In the genomic region with DNA sequence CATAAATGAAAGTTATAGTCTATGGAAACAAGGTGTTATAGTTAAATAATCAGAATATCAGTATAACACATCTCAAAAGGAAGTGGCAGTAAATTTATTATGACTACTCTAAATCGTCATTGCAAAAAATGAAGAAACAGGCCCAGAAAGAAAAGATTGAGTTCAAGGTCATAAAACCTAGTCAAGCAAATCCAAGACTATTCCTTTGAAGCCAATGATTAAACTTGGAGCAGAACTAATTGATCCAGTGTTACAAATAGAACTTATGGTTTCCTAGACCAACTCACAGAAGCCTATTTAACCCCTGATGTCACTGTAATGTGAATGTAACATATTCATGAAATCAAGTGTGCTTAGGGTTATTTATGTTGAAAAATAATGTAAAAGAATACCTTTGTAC, we compare ENCODE assay signal across 10 cellular contexts. TPM values are rescaled to one million over a fixed set of nuclear protein-coding genes. Genes with fewer than 3 reads are reported as not detected.
A peak's percentile ranks its signal among the peaks of the same experiment; 100 is the strongest.
DNase-seq lines count a peak whose midpoint lies in the region; ATAC-seq and TF ChIP-seq lines count a peak whose summit lies in the region.
"Had no signal": no experiment of that assay in that cellular context is flagged by ENCODE, and none has a peak within 500 bp of the region (broad histone marks: within the 10 kb centered on the region; RNA-seq: fewer than 3 reads in every experiment).

No MANE protein-coding gene starts in this region.

- peaks cover 29% of the 10 kb centered on the region for H3K4me1 Mint-ChIP-seq in activated T-cell treated with anti-CD3 and anti-CD28 coated beads, Interleukin-2, amount 50 U/mL, for 4 hours (ENCODE audit: low read depth)
- peaks cover 25% of the 10 kb centered on the region for H3K4me1 Mint-ChIP-seq in T-helper 17 cell
- H3K4me1 Mint-ChIP-seq in stimulated activated effector memory CD8-positive, alpha-beta T cell treated with anti-CD3 and anti-CD28 coated beads, Interleukin-12 subunit alpha, Interleukin-12 subunit beta, amount 100 ng/mL, for 72 hours = peaks cover 38% of the 10 kb centered on the region

- DNase-seq in activated T-cell treated with anti-CD3 and anti-CD28 coated beads, Interleukin-2, amount 50 U/mL, for 4 hours = no peak
- no peak for DNase-seq in activated T-cell treated with anti-CD3 and anti-CD28 coated beads, Interleukin-2, amount 50 U/mL, for 1 hour
- DNase-seq in T-helper 17 cell (no peak), fibroblast of villous mesenchyme (ENCODE audit: low read depth) (no peak), kidney glomerular epithelial cell (lab: John Stamatoyannopoulos, UW) (no peak), HK-2 (ENCODE audit: unreplicated experiment) (no peak)
- DNase-seq in stimulated activated effector memory CD8-positive, alpha-beta T cell treated with anti-CD3 and anti-CD28 coated beads, Interleukin-12 subunit alpha, Interleukin-12 subunit beta, amount 100 ng/mL, for 72 hours (ENCODE audit: low spot score in 2 of 2) = no peak
- DNase-seq: AML-193, KG1 had no signal

- H3K27me3 Mint-ChIP-seq in activated T-cell treated with anti-CD3 and anti-CD28 coated beads, Interleukin-2, amount 50 U/mL, for 4 hours (ENCODE audit: low read depth) = no peaks in the 10 kb centered on the region
- H3K27me3 Mint-ChIP-seq in T-helper 17 cell = no peaks in the 10 kb centered on the region

- H3K9me3 Mint-ChIP-seq in activated T-cell treated with anti-CD3 and anti-CD28 coated beads, Interleukin-2, amount 50 U/mL, for 4 hours = no peaks in the 10 kb centered on the region
- no peaks in the 10 kb centered on the region for H3K9me3 Mint-ChIP-seq in stimulated activated effector memory CD8-positive, alpha-beta T cell treated with anti-CD3 and anti-CD28 coated beads, Interleukin-12 subunit alpha, Interleukin-12 subunit beta, amount 100 ng/mL, for 72 hours

- no peak for ATAC-seq in activated T-cell treated with anti-CD3 and anti-CD28 coated beads, Interleukin-2, amount 50 U/mL, for 4 hours
- ATAC-seq in T-helper 17 cell (no peak), HG03025 (IDR thresholded peaks at IDR 0.05; ENCODE audit: low FRiP score, unreplicated experiment) (no peak)
- ATAC-seq in stimulated activated effector memory CD8-positive, alpha-beta T cell treated with anti-CD3 and anti-CD28 coated beads, Interleukin-12 subunit alpha, Interleukin-12 subunit beta, amount 100 ng/mL, for 72 hours = no peak

- H3K36me3 Mint-ChIP-seq in activated T-cell treated with anti-CD3 and anti-CD28 coated beads, Interleukin-2, amount 50 U/mL, for 4 hours (ENCODE audit: insufficient read depth) = peaks cover 3% of the 10 kb centered on the region
- H3K36me3 Mint-ChIP-seq in T-helper 17 cell (ENCODE audit: low read depth) = peaks cover 2% of the 10 kb centered on the region
- H3K36me3 Mint-ChIP-seq in stimulated activated effector memory CD8-positive, alpha-beta T cell treated with anti-CD3 and anti-CD28 coated beads, Interleukin-12 subunit alpha, Interleukin-12 subunit beta, amount 100 ng/mL, for 72 hours = peaks cover 16% of the 10 kb centered on the region

- H3K4me3 Mint-ChIP-seq in activated T-cell treated with anti-CD3 and anti-CD28 coated beads, Interleukin-2, amount 50 U/mL, for 4 hours = peak overlapping the region; percentile 82
- H3K4me3 Mint-ChIP-seq in T-helper 17 cell = peak overlapping the region; percentile 86
- peak overlapping the region; percentile 73 for H3K4me3 Mint-ChIP-seq in stimulated activated effector memory CD8-positive, alpha-beta T cell treated with anti-CD3 and anti-CD28 coated beads, Interleukin-12 subunit alpha, Interleukin-12 subunit beta, amount 100 ng/mL, for 72 hours

- peak overlapping the region; percentile 9 for H3K27ac Mint-ChIP-seq in T-helper 17 cell
- peak overlapping the region; percentile 84 for H3K27ac Mint-ChIP-seq in stimulated activated effector memory CD8-positive, alpha-beta T cell treated with anti-CD3 and anti-CD28 coated beads, Interleukin-12 subunit alpha, Interleukin-12 subunit beta, amount 100 ng/mL, for 72 hours

- H3K4me3 ChIP-seq in fibroblast of villous mesenchyme (ENCODE audit: low read depth, low read length) = peak overlapping the region; percentile 86

- no peak for TF ChIP-seq CTCF in fibroblast of villous mesenchyme (IDR thresholded peaks at IDR 0.05; ENCODE audit: insufficient read depth, low read depth, low read length)

- H3K9me3 ChIP-seq in T-helper 17 cell (ENCODE audit: control insufficient read depth, low read length, poor library complexity, severe bottlenecking) = no peaks in the 10 kb centered on the region

RNA-seq across cellular contexts. Expression of gene FAM199X, which starts 1.9 kb away (rescaled TPM):
- total RNA-seq in activated T-cell treated with anti-CD3 and anti-CD28 coated beads, Interleukin-2, amount 50 U/mL, for 4 hours = 1 to 10 TPM; 8.0 to 8.2 (median 8.1) TPM
- total RNA-seq in T-helper 17 cell = 10 to 100 TPM; 14.1 to 15.0 TPM
- total RNA-seq in fibroblast of villous mesenchyme = 25.1 and 35.8 TPM in 2 replicates

RNA-seq across cellular contexts. Expression of gene SLC25A53, which starts 11.3 kb away (rescaled TPM):
- 1 to 10 TPM; 3.2 to 4.4 (median 4.2) TPM for total RNA-seq in activated T-cell treated with anti-CD3 and anti-CD28 coated beads, Interleukin-2, amount 50 U/mL, for 4 hours
- 1 to 10 TPM; 7.9 to 9.6 TPM for total RNA-seq in T-helper 17 cell
- total RNA-seq in fibroblast of villous mesenchyme = 5.6 and 5.8 TPM in 2 replicates

RNA-seq across cellular contexts. Expression of gene ZCCHC18, which starts 55.8 kb away (rescaled TPM):
- under 1 TPM; 0.49 to 0.86 (median 0.55) TPM for total RNA-seq in activated T-cell treated with anti-CD3 and anti-CD28 coated beads, Interleukin-2, amount 50 U/mL, for 4 hours
- total RNA-seq in T-helper 17 cell (1 to 10 TPM; 4.0 to 4.9 TPM), fibroblast of villous mesenchyme (0.43 and 0.64 TPM in 2 replicates)
